ENCODE assay signal across 1 cellular context in genomic region chr11:73554677-73555320, GRCh38.
TF ChIP-seq lines count a peak whose summit lies in the region.

No MANE protein-coding gene starts in this region.

TF ChIP-seq in H1, 55 proteins besides CTCF, POLR2A, EP300 and RAD21:
- TF ChIP-seq TEAD4 (IDR thresholded peaks at IDR 0.05; ENCODE audit: low read depth, low read length) = 0 out of 2 replicates have a peak, but pooled peaks have one; percentile 47
- no peak for TF ChIP-seq GABPA (IDR thresholded peaks at IDR 0.05; ENCODE audit: borderline replicate concordance, insufficient read depth, low read length)
TF ChIP-seq in H1: peak in this region for 1.
